Comparison of ENCODE assay signal across 8 cellular contexts in genomic region chr5:154858251-154858971, GRCh38. TPM values are rescaled to one million over a fixed set of nuclear protein-coding genes. Genes with fewer than 3 reads are reported as not detected.
A peak's percentile ranks its signal among the peaks of the same experiment; 100 is the strongest.
DNase-seq lines count a peak whose midpoint lies in the region; ATAC-seq, FAIRE-seq and TF ChIP-seq lines count a peak whose summit lies in the region.

TSS of gene CNOT8 (plus strand) at chr5:154858627. CDS start at chr5:154863279, 4,652 bp downstream.

- intact Hi-C loops in kidney (cut with DNase I) = no loop called here

- TF ChIP-seq CTCF in AG10803 (conservative IDR thresholded peaks at IDR 0.05; ENCODE audit: low read length) (no peak), kidney (IDR thresholded peaks at IDR 0.05; ENCODE audit: borderline replicate concordance, extremely low read depth, insufficient read depth) (no peak)

- peaks cover 2 to 15% of the 10 kb centered on the region in 2 donors for H3K4me1 ChIP-seq in kidney (ENCODE audit: control insufficient read depth in 1 of 2, insufficient read depth in 1 of 2, low read depth in 1 of 2, low read length in 2 of 2)

- H3K36me3 ChIP-seq in kidney (ENCODE audit: control insufficient read depth in 1 of 2, insufficient read depth in 2 of 2, low read length in 2 of 2) = peaks cover 0 to 3% of the 10 kb centered on the region in 2 donors

- peak within 1 kb of the TSS; percentile 86 to 88 for H3K9ac ChIP-seq in kidney (ENCODE audit: low read length in 2 of 2)

- H3K9me3 ChIP-seq in kidney (ENCODE audit: control insufficient read depth in 1 of 2, low read length in 2 of 2) = no peaks in the 10 kb centered on the region

- ATAC-seq in GM19043 (IDR thresholded peaks at IDR 0.05; ENCODE audit: low read depth, unreplicated experiment) (peak; percentile 72), HG03378 (IDR thresholded peaks at IDR 0.05; ENCODE audit: unreplicated experiment) (peak; percentile 63)

- DNase-seq in AG10803 (ENCODE audit: low read depth) (peak; percentile 98), NCI-H460 (ENCODE audit: extremely low read depth, low read depth) (peak; percentile 97), cerebellar nuclear complex (lab: John Stamatoyannopoulos, UW) (peak; percentile 94 to 95), kidney (peak; percentile 100)
- peak; percentile 97 for DNase-seq in activated CD4-positive, CD25-positive, alpha-beta regulatory T cell treated with anti-CD3 and anti-CD28 coated beads, Interleukin-2, amount 50 U/mL, for 72 hours
- peak; percentile 98 for DNase-seq in stimulated activated CD4-positive, alpha-beta T cell treated with anti-CD3 and anti-CD28 coated beads, Interleukin-15, amount 100 ng/mL, for 24 hours

- no peak for FAIRE-seq in kidney (lab: Jason Lieb, UNC)

- peak within 1 kb of the TSS; percentile 94 to 98 for H3K27ac ChIP-seq in kidney (ENCODE audit: low read depth in 2 of 2, low read length in 2 of 2)

- H3K4me3 ChIP-seq in AG10803 (ENCODE audit: low read length) = peak within 1 kb of the TSS; percentile 93
- peak within 1 kb of the TSS; percentile 91 to 92 for H3K4me3 ChIP-seq in kidney (ENCODE audit: low read length in 2 of 2)

RNA-seq across cellular contexts. Expression of gene CNOT8, which starts in this region (rescaled TPM):
- total RNA-seq in NCI-H460 (2014; rRNA removed; shearing (Covaris generic)) = 67.3 and 81.2 TPM in 2 replicates
- polyA plus RNA-seq in NCI-H460 (2014; cell fraction: nucleus; rRNA removed) = 51.2 and 99.2 TPM in 2 replicates
- total RNA-seq in kidney = 40.4 TPM
- 28.4 TPM for polyA plus RNA-seq in kidney (ENCODE audit: insufficient read depth, low read depth, low replicate concordance)

Comparison
In these comparisons a context has a peak if more than half of its experiments do, and no peak if none do; other contexts are left out.
1. Peak in every context shown above with its lines: DNase-seq, ATAC-seq, H3K4me3 ChIP-seq and H3K27ac ChIP-seq.